ENCODE assay signal across 28 cellular contexts in the genomic region with DNA sequence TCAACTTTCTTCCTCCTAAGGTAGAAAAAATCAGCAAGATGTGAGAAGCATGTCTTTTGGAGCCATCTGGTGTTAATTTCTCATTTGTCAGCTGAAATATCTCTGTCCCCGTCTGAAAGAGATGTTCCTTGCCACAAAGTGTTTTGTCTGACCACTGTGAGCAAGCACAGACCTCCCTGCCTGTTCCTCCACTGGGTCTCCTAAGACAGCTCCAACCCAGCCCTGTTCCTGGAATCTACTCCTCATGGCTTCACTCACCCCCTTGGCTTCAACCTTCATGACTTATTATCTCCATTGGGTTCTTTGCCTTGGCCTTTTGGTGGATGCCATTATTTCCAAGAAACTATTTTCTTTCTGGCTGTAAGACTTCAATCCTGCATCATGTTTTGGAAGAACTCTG.
"Had no signal": no experiment of that assay in that cellular context is flagged by ENCODE, and none has a peak within 500 bp of the region (broad histone marks: within the 10 kb centered on the region; RNA-seq: fewer than 3 reads in every experiment).

No MANE protein-coding gene starts in this region.

- H3K27me3 ChIP-seq: brain microvascular endothelial cell, gastroesophageal sphincter, heart right ventricle had no signal

- H3K27ac ChIP-seq: brain microvascular endothelial cell, coronary artery, dorsolateral prefrontal cortex, gastroesophageal sphincter, heart right ventricle had no signal

- H3K9me3 ChIP-seq: gastroesophageal sphincter, heart right ventricle had no signal

- FAIRE-seq: astrocyte, bronchial epithelial cell had no signal

- ATAC-seq: activated CD4-positive, alpha-beta T cell treated with anti-CD3 and anti-CD28 coated beads for 36 hours; activated CD8-positive, alpha-beta memory T cell treated with anti-CD3 and anti-CD28 coated beads, Interleukin-2, amount 10 ng/mL, durations not matched to agents 7 days and 5 days; activated CD8-positive, alpha-beta T cell treated with anti-CD3 and anti-CD28 coated beads, Interleukin-2, amount 10 ng/mL, durations not matched to agents 7 days and 5 days; activated naive CD8-positive, alpha-beta T cell treated with anti-CD3 and anti-CD28 coated beads, Interleukin-2, amount 50 U/mL, for 24 hours; esophagus mucosa; gastroesophageal sphincter; heart right ventricle; T-helper 17 cell had no signal

- H3K4me1 ChIP-seq: gastroesophageal sphincter, heart right ventricle had no signal

- H3K36me3 ChIP-seq: brain microvascular endothelial cell, gastroesophageal sphincter, heart right ventricle had no signal

- DNase-seq: activated CD4-positive, alpha-beta memory T cell treated with anti-CD3 and anti-CD28 coated beads for 36 hours; activated CD4-positive, alpha-beta T cell treated with anti-CD3 and anti-CD28 coated beads for 36 hours; activated CD4-positive, alpha-beta T cell treated with anti-CD3 and anti-CD28 coated beads, Interleukin-2, amount 10 ng/mL, durations not matched to agents 24 days and 14 days; activated CD4-positive, CD25-positive, alpha-beta regulatory T cell; activated CD4-positive, CD25-positive, alpha-beta regulatory T cell treated with anti-CD3 and anti-CD28 coated beads, Interleukin-2, amount 50 U/mL, for 72 hours; activated CD8-positive, alpha-beta memory T cell treated with anti-CD3 and anti-CD28 coated beads, Interleukin-2, amount 10 ng/mL, durations not matched to agents 7 days and 5 days; activated CD8-positive, alpha-beta memory T cell treated with anti-CD3 and anti-CD28 coated beads, Interleukin-2, amount 50 U/mL, for 4 hours; activated CD8-positive, alpha-beta T cell treated with anti-CD3 and anti-CD28 coated beads, Interleukin-2, amount 10 ng/mL, durations not matched to agents 7 days and 5 days; activated effector memory CD4-positive, alpha-beta T cell treated with anti-CD3 and anti-CD28 coated beads, Interleukin-2, amount 50 U/mL, for 16 hours; activated naive CD4-positive, alpha-beta T cell treated with anti-CD3 and anti-CD28 coated beads for 36 hours; activated naive CD8-positive, alpha-beta T cell treated with anti-CD3 and anti-CD28 coated beads for 36 hours; activated naive CD8-positive, alpha-beta T cell treated with anti-CD3 and anti-CD28 coated beads, Interleukin-2, amount 50 U/mL, for 24 hours; activated T-cell treated with anti-CD3 and anti-CD28 coated beads, Interleukin-2, amount 50 U/mL, for 1 hour; activated T-cell treated with anti-CD3 and anti-CD28 coated beads, Interleukin-2, amount 50 U/mL, for 48 hours; brain microvascular endothelial cell; dorsolateral prefrontal cortex; effector memory CD4-positive, alpha-beta T cell; endodermal cell; foreskin melanocyte; heart right ventricle; T-helper 1 cell; T-helper 17 cell; T1000 had no signal

- H3K4me3 ChIP-seq: coronary artery, dorsolateral prefrontal cortex, gastroesophageal sphincter, heart right ventricle had no signal
